In the genomic region with DNA sequence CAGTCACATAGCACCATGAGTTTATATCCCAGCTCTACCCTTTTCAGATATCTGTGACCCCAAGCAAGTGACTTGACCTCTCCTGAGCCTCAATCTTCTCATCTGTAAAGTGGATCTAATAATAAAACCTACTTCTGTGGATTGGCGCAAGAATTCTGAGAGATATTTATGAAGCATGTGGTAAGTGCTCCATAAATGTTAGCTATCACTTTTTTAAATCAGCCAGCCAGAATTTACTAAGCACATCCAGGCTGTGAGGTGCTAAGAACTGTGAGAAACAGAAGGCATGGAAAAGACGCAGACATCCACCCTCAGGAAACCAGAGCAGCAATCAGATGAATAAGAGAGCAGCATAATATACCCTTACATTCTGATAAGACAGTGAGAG, we compare ENCODE assay signal across 8 cellular contexts. TPM values are rescaled to one million over a fixed set of nuclear protein-coding genes. Genes with fewer than 3 reads are reported as not detected.
A peak's percentile ranks its signal among the peaks of the same experiment; 100 is the strongest.
DNase-seq lines count a peak whose midpoint lies in the region; ATAC-seq and TF ChIP-seq lines count a peak whose summit lies in the region.

No MANE protein-coding gene starts in this region.

- peak; percentile 17 for ATAC-seq in GM21576 (IDR thresholded peaks at IDR 0.05; ENCODE audit: unreplicated experiment)
- ATAC-seq in Panc1: no peak
- peak in 1 of 2 donors; percentile 1 for ATAC-seq in gastrocnemius medialis
- no peak for ATAC-seq in HG02840 (IDR thresholded peaks at IDR 0.05; ENCODE audit: low FRiP score, unreplicated experiment)

- in situ Hi-C loops in Panc1 (cut with HindIII; ENCODE audit: low pct_unique_long_range_greater_than_20kb, low sequenced_read_pairs): no loop called here
- in situ Hi-C loops in gastrocnemius medialis (cut with MboI; ENCODE audit: low sequenced_read_pairs in 4 of 4): no loop called here

- intact Hi-C loops in Panc1 (cut with micrococcal nuclease; ENCODE audit: unreplicated experiment) (no loop called here), gastrocnemius medialis (cut with DNase I; ENCODE audit: low total_unique reads) (no loop called here), posterior vena cava (cut with DNase I) (no loop called here)

- DNase-seq in Panc1 (ENCODE audit: low read depth, low spot score) (no peak), fibroblast of mammary gland (ENCODE audit: low read depth) (no peak), gastrocnemius medialis (no peak), NCI-H2029 (lab: John Stamatoyannopoulos, UW) (no peak), posterior vena cava (ENCODE audit: low spot score) (no peak)
- no peak for DNase-seq in central memory CD4-positive, alpha-beta T cell

- TF ChIP-seq POLR2A in gastrocnemius medialis (IDR thresholded peaks at IDR 0.05): no peak

- H3K27me3 ChIP-seq in Panc1 (ENCODE audit: control insufficient read depth, insufficient read depth, low read length): no peaks in the 10 kb centered on the region
- no peaks in the 10 kb centered on the region for H3K27me3 ChIP-seq in gastrocnemius medialis

- no TSS peak for BruUV-seq in Panc1 (replicated peaks; lab: Mats Ljungman, UMichigan)

- H3K27ac ChIP-seq in Panc1 (ENCODE audit: low read length) (peak overlapping the region; percentile 93), gastrocnemius medialis (peak overlapping the region; percentile 71 to 80 (median 77))

- POLR2A ChIA-PET in Panc1 (lab: Charles Lee): no interaction called here

- H3K4me3 ChIP-seq in Panc1 (ENCODE audit: low read depth in 2 of 2, low read length in 2 of 2) (peak overlapping the region; percentile 85 to 96), fibroblast of mammary gland (ENCODE audit: control insufficient read depth, low read depth, low read length) (peak overlapping the region; percentile 91), gastrocnemius medialis (peak overlapping the region; percentile 65 to 76 (median 68))

- H3K36me3 ChIP-seq in Panc1 (ENCODE audit: control insufficient read depth, insufficient read depth, low read length) (no peaks in the 10 kb centered on the region; the same call in 1 of the 2 replicates), gastrocnemius medialis (no peaks in the 10 kb centered on the region)

- H3K4me1 ChIP-seq in Panc1 (ENCODE audit: control insufficient read depth, insufficient read depth, low read length) (peaks cover 12% of the 10 kb centered on the region), gastrocnemius medialis (peaks cover 5 to 13% of the 10 kb centered on the region in 2 donors)

- CTCF ChIA-PET in Panc1 (lab: Charles Lee): no interaction called here

- H3K9me3 ChIP-seq in Panc1 (ENCODE audit: control insufficient read depth, insufficient read depth, low read depth, low read length) (no peaks in the 10 kb centered on the region), gastrocnemius medialis (no peaks in the 10 kb centered on the region)

- TF ChIP-seq CTCF in Panc1 (IDR thresholded peaks at IDR 0.05) (no peak), fibroblast of mammary gland (conservative IDR thresholded peaks at IDR 0.05; ENCODE audit: control insufficient read depth, insufficient read depth, low read depth, low read length) (no peak), gastrocnemius medialis (IDR thresholded peaks at IDR 0.05 in 4 of 5, conservative IDR thresholded peaks at IDR 0.05 in 1 of 5) (no peak)

RNA-seq across cellular contexts. Expression of a gene that starts 0.9 kb away (rescaled TPM):
- 20.5 TPM for total RNA-seq in Panc1 (2021; ENCODE audit: unreplicated experiment)
- 22.6 TPM for polyA plus RNA-seq in Panc1 (2012; ENCODE audit: insufficient read length)
- total RNA-seq in gastrocnemius medialis: 1 to 10 TPM in 1 of 4 donors, under 1 TPM in 2, not detected in 1; 0.19 to 1.5 (median 0.58) TPM
- total RNA-seq in posterior vena cava: 1 to 10 TPM; 4.3 to 4.5 TPM

RNA-seq across cellular contexts. Expression of a gene that starts 7.7 kb away (rescaled TPM):
- total RNA-seq in Panc1 (2021; ENCODE audit: unreplicated experiment) (18.9 TPM), gastrocnemius medialis (1 to 10 TPM; 6.7 to 9.4 (median 7.9) TPM), posterior vena cava (10 to 100 TPM; 10.1 to 10.9 TPM)
- polyA plus RNA-seq in Panc1 (2012; ENCODE audit: insufficient read length): 17.6 TPM

RNA-seq across cellular contexts. Expression of a gene that starts 32.2 kb away (rescaled TPM):
- total RNA-seq in Panc1 (2021; ENCODE audit: unreplicated experiment) (0.10 TPM), gastrocnemius medialis (not detected), posterior vena cava (not detected)
- 0.10 TPM for polyA plus RNA-seq in Panc1 (2012; ENCODE audit: insufficient read length)

RNA-seq across cellular contexts. Expression of a gene that starts 35.7 kb away (rescaled TPM):
- total RNA-seq in Panc1 (2021; ENCODE audit: unreplicated experiment): 48.6 TPM
- polyA plus RNA-seq in Panc1 (2012; ENCODE audit: insufficient read length): 52.3 TPM
- 1 to 10 TPM in 1 of 4 donors, under 1 TPM in 3; 0.15 to 1.4 (median 0.65) TPM for total RNA-seq in gastrocnemius medialis
- total RNA-seq in posterior vena cava: 1 to 10 TPM; 6.6 to 9.5 TPM

RNA-seq across cellular contexts. Expression of a gene that starts 57.2 kb away (rescaled TPM):
- 44.9 TPM for total RNA-seq in Panc1 (2021; ENCODE audit: unreplicated experiment)
- 74.8 TPM for polyA plus RNA-seq in Panc1 (2012; ENCODE audit: insufficient read length)
- 1 to 10 TPM; 1.3 to 4.7 (median 2.2) TPM for total RNA-seq in gastrocnemius medialis
- total RNA-seq in posterior vena cava: 10 to 100 TPM; 44.2 to 51.0 TPM
